Comparison of ENCODE assay signal across 8 cellular contexts in genomic region chr11:107018902-107019493, GRCh38.
DNase-seq lines count a peak whose midpoint lies in the region; ATAC-seq and TF ChIP-seq lines count a peak whose summit lies in the region.

No MANE protein-coding gene starts in this region.

- TF ChIP-seq CTCF in cardiac fibroblast (IDR thresholded peaks at IDR 0.05; ENCODE audit: low read depth, low read length): no peak

- peak; percentile 6 for DNase-seq in NCI-H2171 treated with DMSO at 0.1 percent for 48 hours (lab: John Stamatoyannopoulos, UW)
- DNase-seq in NCI-H2171 (lab: John Stamatoyannopoulos, UW): no peak
- DNase-seq in NCI-H526 treated with DMSO at 0.1 percent for 48 hours (lab: John Stamatoyannopoulos, UW): peak; percentile 79
- peak; percentile 72 to 75 for DNase-seq in cardiac fibroblast (ENCODE audit: low read depth in 2 of 2)
- DNase-seq in NCI-H2107 (lab: John Stamatoyannopoulos, UW): no peak

- no peak overlapping the region for H3K9ac ChIP-seq in iPS-20b (ENCODE audit: low read depth, low read length)

- H3K4me3 ChIP-seq in cardiac fibroblast (replicated peaks in 1 of 2; ENCODE audit: low read depth in 2 of 2, low read length in 2 of 2): peak overlapping the region; percentile 40 to 58
- peak overlapping the region; percentile 69 for H3K4me3 ChIP-seq in iPS-20b (ENCODE audit: low read length)
- peak overlapping the region; percentile 7 to 47 (median 20) for H3K4me3 ChIP-seq in skin epidermis

- H3K36me3 ChIP-seq in iPS-20b (ENCODE audit: insufficient read depth, low read depth, low read length): no peaks in the 10 kb centered on the region

- no peak for ATAC-seq in GM18873 (IDR thresholded peaks at IDR 0.05; ENCODE audit: low FRiP score, unreplicated experiment)

- H3K27ac ChIP-seq in iPS-20b (ENCODE audit: low read length) (no peak overlapping the region), skin epidermis (peak overlapping the region in 1 of 21 experiments; percentile 53)

- peaks cover 51% of the 10 kb centered on the region for H3K27me3 ChIP-seq in iPS-20b (ENCODE audit: insufficient read depth, low read length)

- peaks cover 8% of the 10 kb centered on the region for H3K4me1 ChIP-seq in iPS-20b (ENCODE audit: insufficient read depth, low read length)

- H3K9me3 ChIP-seq in iPS-20b (ENCODE audit: insufficient read depth, low read depth, low read length): no peaks in the 10 kb centered on the region

Comparison
In these comparisons a context has a peak if more than half of its experiments do, and no peak if none do; other contexts are left out.
1. DNase-seq: peak in NCI-H2171 treated with DMSO at 0.1 percent for 48 hours (single experiment), NCI-H526 treated with DMSO at 0.1 percent for 48 hours (single experiment) and cardiac fibroblast (2 of 2); none in NCI-H2171 (single experiment) and NCI-H2107 (single experiment).
2. Peak in every context shown above with its lines, with median percentiles within 50 percentile points of each other: H3K4me3 ChIP-seq.